ENCODE assay signal across 1 cellular context in genomic region chr2:96509114-96509846, GRCh38.
TF ChIP-seq lines count a peak whose summit lies in the region.

No MANE protein-coding gene starts in this region.

TF ChIP-seq in K562, 482 proteins besides CTCF, POLR2A, EP300 and RAD21 (continued from another document and continues in another):
- 0 out of 2 replicates have a peak, but pooled peaks have one; percentile 43 for TF ChIP-seq MTA3 (IDR thresholded peaks at IDR 0.05; ENCODE audit: borderline replicate concordance)
- TF ChIP-seq E2F5 (CRISPR knock-in tag; IDR thresholded peaks at IDR 0.05), result 0 out of 2 replicates have a peak, but pooled peaks have one; percentile 61
- TF ChIP-seq YY1 (IDR thresholded peaks at IDR 0.05; ENCODE audit: borderline replicate concordance in 1 of 3, control insufficient read depth in 1 of 3, extremely low read depth in 1 of 3, insufficient read depth in 3 of 3, insufficient read length in 1 of 3, insufficient replicate concordance in 2 of 3, low read depth in 1 of 3, low read length in 2 of 3), result peak in 1 of 3 experiments; percentile 33
- no peak for TF ChIP-seq SRSF3 (IDR thresholded peaks at IDR 0.05; ENCODE audit: insufficient read depth, low read length)
- no peak for TF ChIP-seq PPARD (CRISPR knock-in tag; IDR thresholded peaks at IDR 0.05)
- 0 out of 2 replicates have a peak, but pooled peaks have one; percentile 5 for TF ChIP-seq CEBPG (CRISPR knock-in tag; IDR thresholded peaks at IDR 0.05)
- TF ChIP-seq CEBPG (tag; conservative IDR thresholded peaks at IDR 0.05 in 1 of 2, IDR thresholded peaks at IDR 0.05 in 1 of 2), result no peak
- peak; percentile 63 for TF ChIP-seq MGA (IDR thresholded peaks at IDR 0.05)
- TF ChIP-seq ZFPM2 (CRISPR knock-in tag; IDR thresholded peaks at IDR 0.05), result 0 out of 2 replicates have a peak, but pooled peaks have one; percentile 49
- TF ChIP-seq RUNX1 (IDR thresholded peaks at IDR 0.05; ENCODE audit: low read depth), result peak; percentile 50; the same call in 1 of the 2 replicates
- TF ChIP-seq, protein P1, sequence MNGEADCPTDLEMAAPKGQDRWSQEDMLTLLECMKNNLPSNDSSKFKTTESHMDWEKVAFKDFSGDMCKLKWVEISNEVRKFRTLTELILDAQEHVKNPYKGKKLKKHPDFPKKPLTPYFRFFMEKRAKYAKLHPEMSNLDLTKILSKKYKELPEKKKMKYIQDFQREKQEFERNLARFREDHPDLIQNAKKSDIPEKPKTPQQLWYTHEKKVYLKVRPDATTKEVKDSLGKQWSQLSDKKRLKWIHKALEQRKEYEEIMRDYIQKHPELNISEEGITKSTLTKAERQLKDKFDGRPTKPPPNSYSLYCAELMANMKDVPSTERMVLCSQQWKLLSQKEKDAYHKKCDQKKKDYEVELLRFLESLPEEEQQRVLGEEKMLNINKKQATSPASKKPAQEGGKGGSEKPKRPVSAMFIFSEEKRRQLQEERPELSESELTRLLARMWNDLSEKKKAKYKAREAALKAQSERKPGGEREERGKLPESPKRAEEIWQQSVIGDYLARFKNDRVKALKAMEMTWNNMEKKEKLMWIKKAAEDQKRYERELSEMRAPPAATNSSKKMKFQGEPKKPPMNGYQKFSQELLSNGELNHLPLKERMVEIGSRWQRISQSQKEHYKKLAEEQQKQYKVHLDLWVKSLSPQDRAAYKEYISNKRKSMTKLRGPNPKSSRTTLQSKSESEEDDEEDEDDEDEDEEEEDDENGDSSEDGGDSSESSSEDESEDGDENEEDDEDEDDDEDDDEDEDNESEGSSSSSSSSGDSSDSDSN (IDR thresholded peaks at IDR 0.05; ENCODE audit: borderline replicate concordance in 1 of 2, low read depth in 2 of 2, low read length in 2 of 2), result 0 out of 4 replicates have a peak, but pooled peaks of 1 of the 2 experiments have one; percentile 31
- no peak for TF ChIP-seq HMG20A (CRISPR knock-in tag; conservative IDR thresholded peaks at IDR 0.05)
- TF ChIP-seq ADNP (tag; IDR thresholded peaks at IDR 0.05), result no peak
- no peak for TF ChIP-seq ELF1 (tag; IDR thresholded peaks at IDR 0.05)
- TF ChIP-seq E2F6 (IDR thresholded peaks at IDR 0.05; ENCODE audit: borderline replicate concordance in 1 of 2, extremely low read depth in 1 of 2, insufficient read depth in 1 of 2, insufficient read length in 1 of 2, low read depth in 1 of 2, low read length in 1 of 2, poor library complexity in 1 of 2, severe bottlenecking in 1 of 2), result peak in 1 of 2 experiments; percentile 33
- peak; percentile 44 for TF ChIP-seq CXXC5 (CRISPR knock-in tag; IDR thresholded peaks at IDR 0.05)
- TF ChIP-seq RBM25 (IDR thresholded peaks at IDR 0.05; ENCODE audit: low read depth, low read length, severe bottlenecking), result no peak
- peak; percentile 61; the same call in 1 of the 2 replicates for TF ChIP-seq CBFB (CRISPR knock-in tag; IDR thresholded peaks at IDR 0.05)
- TF ChIP-seq, protein P2, sequence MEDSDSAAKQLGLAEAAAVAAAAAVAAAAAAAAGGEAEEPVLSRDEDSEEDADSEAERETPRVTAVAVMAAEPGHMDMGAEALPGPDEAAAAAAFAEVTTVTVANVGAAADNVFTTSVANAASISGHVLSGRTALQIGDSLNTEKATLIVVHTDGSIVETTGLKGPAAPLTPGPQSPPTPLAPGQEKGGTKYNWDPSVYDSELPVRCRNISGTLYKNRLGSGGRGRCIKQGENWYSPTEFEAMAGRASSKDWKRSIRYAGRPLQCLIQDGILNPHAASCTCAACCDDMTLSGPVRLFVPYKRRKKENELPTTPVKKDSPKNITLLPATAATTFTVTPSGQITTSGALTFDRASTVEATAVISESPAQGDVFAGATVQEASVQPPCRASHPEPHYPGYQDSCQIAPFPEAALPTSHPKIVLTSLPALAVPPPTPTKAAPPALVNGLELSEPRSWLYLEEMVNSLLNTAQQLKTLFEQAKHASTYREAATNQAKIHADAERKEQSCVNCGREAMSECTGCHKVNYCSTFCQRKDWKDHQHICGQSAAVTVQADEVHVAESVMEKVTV (CRISPR knock-in tag; IDR thresholded peaks at IDR 0.05), result peak; percentile 85
- no peak for TF ChIP-seq JUN (IDR thresholded peaks at IDR 0.05; ENCODE audit: borderline replicate concordance, low read depth, low read length)
- TF ChIP-seq JUN (CRISPR knock-in tag; IDR thresholded peaks at IDR 0.05; ENCODE audit: borderline replicate concordance), result 0 out of 2 replicates have a peak, but pooled peaks have one; percentile 50
- TF ChIP-seq SMARCB1 (IDR thresholded peaks at IDR 0.05; ENCODE audit: insufficient read length, low read depth), result no peak
- TF ChIP-seq BRCA1 (IDR thresholded peaks at IDR 0.05), result no peak
- TF ChIP-seq BRCA1 (CRISPR knock-in tag; IDR thresholded peaks at IDR 0.05), result no peak
- TF ChIP-seq, protein P3, sequence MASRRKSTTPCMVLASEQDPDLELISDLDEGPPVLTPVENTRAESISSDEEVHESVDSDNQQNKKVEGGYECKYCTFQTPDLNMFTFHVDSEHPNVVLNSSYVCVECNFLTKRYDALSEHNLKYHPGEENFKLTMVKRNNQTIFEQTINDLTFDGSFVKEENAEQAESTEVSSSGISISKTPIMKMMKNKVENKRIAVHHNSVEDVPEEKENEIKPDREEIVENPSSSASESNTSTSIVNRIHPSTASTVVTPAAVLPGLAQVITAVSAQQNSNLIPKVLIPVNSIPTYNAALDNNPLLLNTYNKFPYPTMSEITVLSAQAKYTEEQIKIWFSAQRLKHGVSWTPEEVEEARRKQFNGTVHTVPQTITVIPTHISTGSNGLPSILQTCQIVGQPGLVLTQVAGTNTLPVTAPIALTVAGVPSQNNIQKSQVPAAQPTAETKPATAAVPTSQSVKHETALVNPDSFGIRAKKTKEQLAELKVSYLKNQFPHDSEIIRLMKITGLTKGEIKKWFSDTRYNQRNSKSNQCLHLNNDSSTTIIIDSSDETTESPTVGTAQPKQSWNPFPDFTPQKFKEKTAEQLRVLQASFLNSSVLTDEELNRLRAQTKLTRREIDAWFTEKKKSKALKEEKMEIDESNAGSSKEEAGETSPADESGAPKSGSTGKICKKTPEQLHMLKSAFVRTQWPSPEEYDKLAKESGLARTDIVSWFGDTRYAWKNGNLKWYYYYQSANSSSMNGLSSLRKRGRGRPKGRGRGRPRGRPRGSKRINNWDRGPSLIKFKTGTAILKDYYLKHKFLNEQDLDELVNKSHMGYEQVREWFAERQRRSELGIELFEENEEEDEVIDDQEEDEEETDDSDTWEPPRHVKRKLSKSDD (conservative IDR thresholded peaks at IDR 0.05; ENCODE audit: low read length), result 0 out of 2 replicates have a peak, but pooled peaks have one; percentile 71
- TF ChIP-seq TCF7L2 (IDR thresholded peaks at IDR 0.05; ENCODE audit: low read depth, low read length), result no peak
- peak; percentile 85 for TF ChIP-seq RB1 (IDR thresholded peaks at IDR 0.05; ENCODE audit: low read depth)
- TF ChIP-seq, protein P4, sequence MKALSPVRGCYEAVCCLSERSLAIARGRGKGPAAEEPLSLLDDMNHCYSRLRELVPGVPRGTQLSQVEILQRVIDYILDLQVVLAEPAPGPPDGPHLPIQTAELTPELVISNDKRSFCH (CRISPR knock-in tag; IDR thresholded peaks at IDR 0.05), result no peak
- TF ChIP-seq, protein P4 (tag; IDR thresholded peaks at IDR 0.05), result peak; percentile 50; the same call in 1 of the 2 replicates
- 0 out of 2 replicates have a peak, but pooled peaks have one; percentile 61 for TF ChIP-seq NR2C2 (CRISPR knock-in tag; IDR thresholded peaks at IDR 0.05)
- no peak for TF ChIP-seq NR2C2 (tag; IDR thresholded peaks at IDR 0.05)
- TF ChIP-seq MAZ (CRISPR knock-in tag; conservative IDR thresholded peaks at IDR 0.05 in 1 of 2, IDR thresholded peaks at IDR 0.05 in 1 of 2), result peak in 1 of 2 experiments; percentile 67; a peak in 3 of 4 replicates
- TF ChIP-seq STAG1 (CRISPR knock-in tag; IDR thresholded peaks at IDR 0.05; ENCODE audit: borderline replicate concordance), result peak; percentile 97
- TF ChIP-seq ZFP91 (CRISPR knock-in tag; IDR thresholded peaks at IDR 0.05), result 0 out of 2 replicates have a peak, but pooled peaks have one; percentile 54
- no peak for TF ChIP-seq PHB (CRISPR knock-in tag; IDR thresholded peaks at IDR 0.05)
- TF ChIP-seq ZFP30 (CRISPR knock-in tag; IDR thresholded peaks at IDR 0.05; ENCODE audit: borderline replicate concordance), result no peak
